Comparison of ENCODE assay signal across 23 cellular contexts in genomic region chr18:8854962-8855361, GRCh38.
"Had no signal": no experiment of that assay in that cellular context is flagged by ENCODE, and none has a peak within 500 bp of the region (broad histone marks: within the 10 kb centered on the region; RNA-seq: fewer than 3 reads in every experiment).

No MANE protein-coding gene starts in this region.

- H3K4me3 ChIP-seq: lower lobe of right lung, ovary, smooth muscle cell, testis, upper lobe of left lung had no signal

- H3K27me3 Mint-ChIP-seq: activated B cell treated with CpG ODN at 0.5 μM for 24 hours; activated naive CD8-positive, alpha-beta T cell had no signal

- H3K36me3 ChIP-seq: lower lobe of right lung, ovary, upper lobe of left lung had no signal

- H3K4me3 Mint-ChIP-seq: activated B cell treated with CpG ODN at 0.5 μM for 24 hours; activated CD4-positive, alpha-beta memory T cell treated with anti-CD3 and anti-CD28 coated beads for 36 hours; activated naive CD8-positive, alpha-beta T cell; dendritic cell treated with granulocyte-macrophage colony-stimulating factor and Interleukin-4, amounts not matched to agents 40 ng/mL and 50 ng/mL, for 4 days; mesothelial cell of epicardium; nephron; stimulated activated effector memory CD8-positive, alpha-beta T cell treated with anti-CD3 and anti-CD28 coated beads, Interleukin-12 subunit alpha, Interleukin-12 subunit beta, amount 100 ng/mL, for 72 hours; T-helper 2 cell treated with Interferon-gamma antibody and Interleukin-4, amounts not matched to agents 5 μg/mL and 100 μg/mL, for 36 hours had no signal

- FAIRE-seq: TTC549 had no signal

- H3K4me1 Mint-ChIP-seq: activated B cell treated with CpG ODN at 0.5 μM for 24 hours; nephron; stimulated activated effector memory CD8-positive, alpha-beta T cell treated with anti-CD3 and anti-CD28 coated beads, Interleukin-12 subunit alpha, Interleukin-12 subunit beta, amount 100 ng/mL, for 72 hours had no signal

- H3K9me3 Mint-ChIP-seq: nephron; T-helper 2 cell treated with Interferon-gamma antibody and Interleukin-4, amounts not matched to agents 5 μg/mL and 100 μg/mL, for 36 hours had no signal

- H3K4me1 ChIP-seq: lower lobe of right lung, testis, upper lobe of left lung had no signal

- H3K4me2 ChIP-seq: smooth muscle cell had no signal

- H3K27me3 ChIP-seq: ovary, testis, upper lobe of left lung had no signal

- H3K27ac ChIP-seq: lower lobe of right lung, ovary, testis, upper lobe of left lung had no signal

- H3K27ac Mint-ChIP-seq: activated B cell treated with CpG ODN at 0.5 μM for 24 hours; activated CD4-positive, alpha-beta memory T cell treated with anti-CD3 and anti-CD28 coated beads for 36 hours; activated naive CD8-positive, alpha-beta T cell; dendritic cell treated with granulocyte-macrophage colony-stimulating factor and Interleukin-4, amounts not matched to agents 40 ng/mL and 50 ng/mL, for 4 days; mesothelial cell of epicardium; stimulated activated effector memory CD8-positive, alpha-beta T cell treated with anti-CD3 and anti-CD28 coated beads, Interleukin-12 subunit alpha, Interleukin-12 subunit beta, amount 100 ng/mL, for 72 hours; T-helper 2 cell treated with Interferon-gamma antibody and Interleukin-4, amounts not matched to agents 5 μg/mL and 100 μg/mL, for 36 hours had no signal

- H3K9me3 ChIP-seq: lower lobe of right lung, ovary, testis, upper lobe of left lung had no signal

- H3K36me3 Mint-ChIP-seq: activated CD4-positive, alpha-beta memory T cell treated with anti-CD3 and anti-CD28 coated beads for 36 hours; activated naive CD8-positive, alpha-beta T cell; mesothelial cell of epicardium; stimulated activated effector memory CD8-positive, alpha-beta T cell treated with anti-CD3 and anti-CD28 coated beads, Interleukin-12 subunit alpha, Interleukin-12 subunit beta, amount 100 ng/mL, for 72 hours had no signal

- ATAC-seq: left colon; lower lobe of right lung; sciatic nerve; stimulated activated effector memory CD8-positive, alpha-beta T cell treated with anti-CD3 and anti-CD28 coated beads, Interleukin-12 subunit alpha, Interleukin-12 subunit beta, amount 100 ng/mL, for 72 hours had no signal

- DNase-seq: activated B cell treated with CpG ODN at 0.5 μM for 24 hours; activated CD4-positive, alpha-beta memory T cell treated with anti-CD3 and anti-CD28 coated beads for 36 hours; activated CD4-positive, alpha-beta T cell treated with anti-CD3 and anti-CD28 coated beads for 4 hours; effector CD8-positive, alpha-beta T cell; foreskin fibroblast; glutamatergic neuron; hypothalamus; islet precursor cell; left colon; lower lobe of right lung; ovary; stimulated activated CD4-positive, alpha-beta T cell treated with anti-CD3 and anti-CD28 coated beads, Interleukin-4, amount 100 ng/mL, for 24 hours; testis; upper lobe of left lung had no signal
